Comparison of ENCODE assay signal across 18 cellular contexts in the genomic region with DNA sequence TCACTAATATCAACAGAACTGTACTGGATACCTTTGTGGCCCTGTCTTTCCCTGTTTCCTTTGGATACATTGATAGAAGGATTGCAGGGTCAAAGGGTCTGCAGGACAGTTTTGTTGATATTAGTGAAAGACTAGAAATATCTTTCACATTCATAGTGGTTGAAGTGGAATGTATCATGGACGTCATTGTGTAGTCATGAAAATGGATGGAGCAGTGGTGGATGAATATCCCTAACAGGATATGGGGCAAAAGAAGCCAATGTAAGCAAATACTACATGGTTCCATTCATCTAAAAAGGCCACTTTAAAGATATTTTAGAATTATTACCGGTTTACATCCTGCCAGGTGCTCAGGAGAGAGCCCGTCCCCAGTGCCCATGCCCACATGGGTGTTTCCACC. TPM values are rescaled to one million over a fixed set of nuclear protein-coding genes. Genes with fewer than 3 reads are reported as not detected.
DNase-seq lines count a peak whose midpoint lies in the region; ATAC-seq and TF ChIP-seq lines count a peak whose summit lies in the region.
"Had no signal": no experiment of that assay in that cellular context is flagged by ENCODE, and none has a peak within 500 bp of the region (broad histone marks: within the 10 kb centered on the region; RNA-seq: fewer than 3 reads in every experiment).

No MANE protein-coding gene starts in this region.

- H2AFZ ChIP-seq in OCI-LY1 (ENCODE audit: low read length) = no peak overlapping the region
- H2AFZ ChIP-seq: GM23248 had no signal

- ATAC-seq in activated naive CD4-positive, alpha-beta T cell treated with anti-CD3 and anti-CD28 coated beads, Interleukin-2, amount 50 U/mL, for 72 hours = no peak
- ATAC-seq: CD8-positive, alpha-beta T cell; HepG2 had no signal

- H3K9me3 Mint-ChIP-seq in endothelial cell (ENCODE audit: unreplicated experiment) = no peaks in the 10 kb centered on the region
- H3K9me3 Mint-ChIP-seq in activated naive CD4-positive, alpha-beta T cell treated with anti-CD3 and anti-CD28 coated beads, Interleukin-2, amount 50 U/mL, for 72 hours = no peaks in the 10 kb centered on the region
- H3K9me3 Mint-ChIP-seq: CD14-positive monocyte; CD8-positive, alpha-beta T cell had no signal

- no peaks in the 10 kb centered on the region for H3K36me3 ChIP-seq in left ventricle myocardium inferior
- H3K36me3 ChIP-seq in right atrium auricular region = no peaks in the 10 kb centered on the region
- H3K36me3 ChIP-seq in OCI-LY1 (ENCODE audit: insufficient read depth, low read length) = peaks cover 56% of the 10 kb centered on the region
- H3K36me3 ChIP-seq: BE2C, HAP-1 had no signal

- H3K36me3 Mint-ChIP-seq in endothelial cell (ENCODE audit: low read depth, unreplicated experiment) = peaks cover 22% of the 10 kb centered on the region
- no peaks in the 10 kb centered on the region for H3K36me3 Mint-ChIP-seq in activated naive CD4-positive, alpha-beta T cell treated with anti-CD3 and anti-CD28 coated beads, Interleukin-2, amount 50 U/mL, for 72 hours
- H3K36me3 Mint-ChIP-seq: CD14-positive monocyte; CD8-positive, alpha-beta T cell had no signal

- H3K4me1 Mint-ChIP-seq in endothelial cell (ENCODE audit: unreplicated experiment) = peaks cover 85% of the 10 kb centered on the region

- H3K4me3 ChIP-seq in left ventricle myocardium inferior (no peak overlapping the region), right atrium auricular region (no peak overlapping the region), OCI-LY1 (ENCODE audit: low read depth, low read length, poor library complexity, severe bottlenecking) (no peak overlapping the region)
- H3K4me3 ChIP-seq: GM23248, HAP-1 had no signal

- H3K4me1 ChIP-seq in left ventricle myocardium inferior = peaks cover 55% of the 10 kb centered on the region
- peaks cover 0 to 29% of the 10 kb centered on the region in 2 donors for H3K4me1 ChIP-seq in right atrium auricular region
- peaks cover 93% of the 10 kb centered on the region for H3K4me1 ChIP-seq in OCI-LY1 (ENCODE audit: insufficient read depth, low read length, severe bottlenecking)
- H3K4me1 ChIP-seq: BE2C had no signal

- H3K4me3 Mint-ChIP-seq in endothelial cell (ENCODE audit: unreplicated experiment) = peak overlapping the region; percentile 56
- H3K4me3 Mint-ChIP-seq: CD14-positive monocyte; CD8-positive, alpha-beta T cell had no signal

- no peaks in the 10 kb centered on the region for H3K9me2 ChIP-seq in OCI-LY1 (ENCODE audit: low read depth, low read length)

- in situ Hi-C loops in GM13976 (cut with MboI; ENCODE audit: low sequenced_read_pairs, unreplicated experiment) = no loop called here

- peaks cover 5% of the 10 kb centered on the region; the same call in 1 of the 2 replicates for H3F3A ChIP-seq in OCI-LY1 (ENCODE audit: insufficient read depth, low read length)

- no peaks in the 10 kb centered on the region for H3K27me3 ChIP-seq in left ventricle myocardium inferior (ENCODE audit: low read depth)
- no peaks in the 10 kb centered on the region for H3K27me3 ChIP-seq in right atrium auricular region
- no peaks in the 10 kb centered on the region for H3K27me3 ChIP-seq in OCI-LY1 (ENCODE audit: insufficient read depth, low read length)
- H3K27me3 ChIP-seq: BE2C had no signal

- intact Hi-C loops in left ventricle myocardium inferior (cut with micrococcal nuclease) = no loop called here

- H3K27ac ChIP-seq in left ventricle myocardium inferior (replicated peaks) = peak overlapping the region; percentile 77
- no peak overlapping the region for H3K27ac ChIP-seq in right atrium auricular region
- peak overlapping the region; percentile 100 for H3K27ac ChIP-seq in OCI-LY1 (ENCODE audit: low read depth, low read length, poor library complexity, severe bottlenecking)
- H3K27ac ChIP-seq: GM23248 had no signal

- peaks cover 13% of the 10 kb centered on the region for H3K27me3 Mint-ChIP-seq in endothelial cell (ENCODE audit: unreplicated experiment)

- H3K9me3 ChIP-seq in left ventricle myocardium inferior (replicated peaks) (no peaks in the 10 kb centered on the region), right atrium auricular region (no peaks in the 10 kb centered on the region), OCI-LY1 (ENCODE audit: low read length) (no peaks in the 10 kb centered on the region)
- H3K9me3 ChIP-seq: BE2C, HAP-1 had no signal

- no peaks in the 10 kb centered on the region for H4K20me1 ChIP-seq in OCI-LY1 (ENCODE audit: insufficient read depth, low read length)

- no peak overlapping the region for H3K9ac ChIP-seq in OCI-LY1 (ENCODE audit: low read length)
- H3K9ac ChIP-seq: GM23248 had no signal

- no peak overlapping the region for H3K27ac Mint-ChIP-seq in endothelial cell (ENCODE audit: unreplicated experiment)
- no peak overlapping the region for H3K27ac Mint-ChIP-seq in activated naive CD4-positive, alpha-beta T cell treated with anti-CD3 and anti-CD28 coated beads, Interleukin-2, amount 50 U/mL, for 72 hours
- H3K27ac Mint-ChIP-seq: CD8-positive, alpha-beta T cell had no signal

- H3K4me2 ChIP-seq in OCI-LY1 (ENCODE audit: low read length) = no peak overlapping the region; the same call in 1 of the 2 replicates

- peaks cover 55% of the 10 kb centered on the region for H3K79me2 ChIP-seq in OCI-LY1 (ENCODE audit: insufficient read depth, low read length)

- TF ChIP-seq CTCF in left ventricle myocardium inferior (IDR thresholded peaks at IDR 0.05; ENCODE audit: borderline replicate concordance) = no peak
- TF ChIP-seq CTCF in right atrium auricular region (IDR thresholded peaks at IDR 0.05) = no peak
- no peak for TF ChIP-seq CTCF in OCI-LY1 (IDR thresholded peaks at IDR 0.05; ENCODE audit: low read length)
- no peak for TF ChIP-seq CTCF in endothelial cell (IDR thresholded peaks at IDR 0.05; ENCODE audit: unreplicated experiment)
- no peak for TF ChIP-seq CTCF in GM13976 (IDR thresholded peaks at IDR 0.05; ENCODE audit: borderline replicate concordance, control extremely low read depth, extremely low read depth, insufficient read depth, missing control alignments)

- no peak for DNase-seq in left ventricle myocardium inferior
- DNase-seq in right atrium auricular region (ENCODE audit: low spot score) = no peak
- no peak for DNase-seq in endothelial cell (ENCODE audit: low spot score)
- DNase-seq in CD1c-positive myeloid dendritic cell (ENCODE audit: extremely low spot score) = no peak
- no peak for DNase-seq in middle frontal gyrus (ENCODE audit: extremely low spot score, low spot score)
- DNase-seq in activated naive CD4-positive, alpha-beta T cell treated with anti-CD3 and anti-CD28 coated beads, Interleukin-2, amount 50 U/mL, for 72 hours (ENCODE audit: low spot score in 2 of 2) = no peak
- no peak for DNase-seq in GM13976 (ENCODE audit: low spot score)
- DNase-seq: 8988T; BE2C; Calu3; CD8-positive, alpha-beta T cell; DMS79 treated with DMSO at 0.1 percent for 48 hours; GF-D8; GM23248 had no signal

RNA-seq across cellular contexts. Expression of a gene that starts 23.8 kb away (rescaled TPM):
- total RNA-seq in left ventricle myocardium inferior (5.1 TPM), right atrium auricular region (1 to 10 TPM; 4.9 to 8.5 TPM), endothelial cell (ENCODE audit: unreplicated experiment) (166 TPM)
- total RNA-seq in activated naive CD4-positive, alpha-beta T cell treated with anti-CD3 and anti-CD28 coated beads, Interleukin-2, amount 50 U/mL, for 72 hours = 1 to 10 TPM in 1 of 2 donors, under 1 TPM in 1; 0.20 to 4.8 TPM
- total RNA-seq: GM23248 had no signal

Comparison
In these comparisons a context has a peak if more than half of its experiments do, and no peak if none do; other contexts are left out.
1. H3K27ac ChIP-seq: peak in left ventricle myocardium inferior (single experiment) and OCI-LY1 (single experiment); none in right atrium auricular region (0 of 2).
2. RNA of a gene that starts 23.8 kb away (total RNA-seq): 166 TPM in endothelial cell (single experiment); 4.9 to 8.5 TPM in right atrium auricular region, 5.1 TPM in left ventricle myocardium inferior (single experiment) and 0.20 to 4.8 TPM in activated naive CD4-positive, alpha-beta T cell treated with anti-CD3 and anti-CD28 coated beads, Interleukin-2, amount 50 U/mL, for 72 hours; every median in the first group is over 10 times any median in the second.